In the genomic region with DNA sequence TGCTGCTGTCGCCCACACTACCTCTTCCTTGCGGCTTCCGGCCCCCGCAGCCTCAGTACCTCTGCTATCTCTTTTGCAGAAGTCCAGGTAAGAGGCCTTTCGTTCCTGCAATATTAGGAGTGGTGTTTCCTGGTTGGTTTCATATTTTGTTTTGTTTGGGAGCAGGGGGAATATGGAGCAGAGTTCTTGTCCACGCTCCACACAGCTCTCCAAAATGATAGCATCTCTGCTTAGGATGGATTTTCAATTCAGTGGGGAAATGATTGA, we compare ENCODE assay signal across 8 cellular contexts. TPM values are rescaled to one million over a fixed set of nuclear protein-coding genes. Genes with fewer than 3 reads are reported as not detected.
DNase-seq lines count a peak whose midpoint lies in the region; ATAC-seq and TF ChIP-seq lines count a peak whose summit lies in the region.

No MANE protein-coding gene starts in this region.

- H3K36me3 ChIP-seq in thoracic aorta = peaks cover 31% of the 10 kb centered on the region

- H3K4me1 ChIP-seq in thoracic aorta (ENCODE audit: control insufficient read depth in 1 of 2, low read depth in 2 of 2) = peaks cover 8 to 22% of the 10 kb centered on the region in 2 donors

- intact Hi-C loops in activated CD4-positive, alpha-beta memory T cell treated with anti-CD3 and anti-CD28 coated beads for 36 hours (cut with micrococcal nuclease) = loop anchor here (2.0 to 5.0 kb wide), 4 partner anchors 86 to 195 kb away; partner anchors contain the start of gene RBM23

- POLR2A ChIA-PET in activated CD4-positive, alpha-beta memory T cell treated with anti-CD3 and anti-CD28 coated beads for 36 hours (lab: Charles Lee) = interaction anchor here (0.6 to 3.3 kb wide), 7 partner anchors 8 to 183 kb away, joined by 3 to 17 read pairs (median 6); partner anchors contain the start of gene DAD1

- no peak for DNase-seq in activated T-cell treated with anti-CD3 and anti-CD28 coated beads, Interleukin-2, amount 50 U/mL, for 72 hours
- DNase-seq in activated T-cell treated with anti-CD3 and anti-CD28 coated beads for 4 hours (no peak), immature natural killer cell (no peak), thoracic aorta (ENCODE audit: low spot score) (no peak), NCI-H748 (lab: John Stamatoyannopoulos, UW; ENCODE audit: unreplicated experiment) (no peak), NCI-H1092 (lab: John Stamatoyannopoulos, UW) (no peak)
- DNase-seq in activated CD4-positive, alpha-beta memory T cell treated with anti-CD3 and anti-CD28 coated beads for 36 hours = no peak
- DNase-seq in stimulated activated CD4-positive, alpha-beta T cell treated with anti-CD3 and anti-CD28 coated beads, Interleukin-2, amount 100 ng/mL, for 48 hours = no peak

- H3K4me3 Mint-ChIP-seq in activated T-cell treated with anti-CD3 and anti-CD28 coated beads, Interleukin-2, amount 50 U/mL, for 72 hours = peak overlapping the region; percentile 95 to 98
- H3K4me3 Mint-ChIP-seq in activated CD4-positive, alpha-beta memory T cell treated with anti-CD3 and anti-CD28 coated beads for 36 hours = peak overlapping the region; percentile 94
- peak overlapping the region; percentile 90 to 98 (median 96) for H3K4me3 Mint-ChIP-seq in immature natural killer cell

- TF ChIP-seq CTCF in thoracic aorta (IDR thresholded peaks at IDR 0.05) = no peak

- peaks cover 27 to 42% of the 10 kb centered on the region in 2 donors for H3K36me3 Mint-ChIP-seq in activated T-cell treated with anti-CD3 and anti-CD28 coated beads, Interleukin-2, amount 50 U/mL, for 72 hours (ENCODE audit: insufficient read depth in 2 of 2)
- H3K36me3 Mint-ChIP-seq in activated CD4-positive, alpha-beta memory T cell treated with anti-CD3 and anti-CD28 coated beads for 36 hours = peaks cover 54% of the 10 kb centered on the region
- peaks cover 16 to 34% (median 27%) of the 10 kb centered on the region in 3 donors for H3K36me3 Mint-ChIP-seq in immature natural killer cell

- CTCF ChIA-PET in activated CD4-positive, alpha-beta memory T cell treated with anti-CD3 and anti-CD28 coated beads for 36 hours (lab: Charles Lee) = interaction anchor here (0.6 to 2.8 kb wide), 7 partner anchors 56 to 211 kb away, joined by 3 to 34 read pairs (median 5); no protein-coding TSS in a partner anchor

- H3K27ac Mint-ChIP-seq in activated T-cell treated with anti-CD3 and anti-CD28 coated beads, Interleukin-2, amount 50 U/mL, for 72 hours = peak overlapping the region; percentile 95
- peak overlapping the region; percentile 98 for H3K27ac Mint-ChIP-seq in activated CD4-positive, alpha-beta memory T cell treated with anti-CD3 and anti-CD28 coated beads for 36 hours
- H3K27ac Mint-ChIP-seq in immature natural killer cell = peak overlapping the region; percentile 83 to 99 (median 98)

- H3K4me3 ChIP-seq in thoracic aorta = peak overlapping the region; percentile 86

- peak overlapping the region; percentile 64 to 79 for H3K27ac ChIP-seq in thoracic aorta

- no peaks in the 10 kb centered on the region for H3K27me3 Mint-ChIP-seq in activated T-cell treated with anti-CD3 and anti-CD28 coated beads, Interleukin-2, amount 50 U/mL, for 72 hours (ENCODE audit: low read depth)
- H3K27me3 Mint-ChIP-seq in activated CD4-positive, alpha-beta memory T cell treated with anti-CD3 and anti-CD28 coated beads for 36 hours = peaks cover 2% of the 10 kb centered on the region
- peaks cover 2 to 9% (median 8%) of the 10 kb centered on the region in 3 donors for H3K27me3 Mint-ChIP-seq in immature natural killer cell (ENCODE audit: low read depth in 3 of 3)

- no peaks in the 10 kb centered on the region for H3K9me3 ChIP-seq in thoracic aorta

- peaks cover 45% of the 10 kb centered on the region for H3K4me1 Mint-ChIP-seq in activated T-cell treated with anti-CD3 and anti-CD28 coated beads, Interleukin-2, amount 50 U/mL, for 72 hours (ENCODE audit: low read depth)
- H3K4me1 Mint-ChIP-seq in activated CD4-positive, alpha-beta memory T cell treated with anti-CD3 and anti-CD28 coated beads for 36 hours (ENCODE audit: low read depth) = peaks cover 34% of the 10 kb centered on the region
- H3K4me1 Mint-ChIP-seq in immature natural killer cell = peaks cover 31 to 47% of the 10 kb centered on the region in 2 donors

- no peaks in the 10 kb centered on the region for H3K27me3 ChIP-seq in thoracic aorta (replicated peaks; ENCODE audit: insufficient read depth)

- H3K9me3 Mint-ChIP-seq in activated T-cell treated with anti-CD3 and anti-CD28 coated beads, Interleukin-2, amount 50 U/mL, for 72 hours = peaks cover 2% of the 10 kb centered on the region in 2 donors
- peaks cover 4% of the 10 kb centered on the region for H3K9me3 Mint-ChIP-seq in activated CD4-positive, alpha-beta memory T cell treated with anti-CD3 and anti-CD28 coated beads for 36 hours
- no peaks in the 10 kb centered on the region for H3K9me3 Mint-ChIP-seq in immature natural killer cell

- ATAC-seq in activated T-cell treated with anti-CD3 and anti-CD28 coated beads, Interleukin-2, amount 50 U/mL, for 72 hours (replicated peaks in 1 of 2) = no peak
- no peak for ATAC-seq in thoracic aorta (ENCODE audit: insufficient number of reproducible peaks, low FRiP score, low read depth)

RNA-seq across cellular contexts. Expression of gene OXA1L, which starts 0.8 kb away (rescaled TPM):
- 100 to 1,000 TPM; 135 to 136 TPM for total RNA-seq in activated T-cell treated with anti-CD3 and anti-CD28 coated beads, Interleukin-2, amount 50 U/mL, for 72 hours
- 100 to 1,000 TPM; 131 to 136 TPM for total RNA-seq in activated CD4-positive, alpha-beta memory T cell treated with anti-CD3 and anti-CD28 coated beads for 36 hours
- 10 to 100 TPM; 27.9 to 48.5 (median 44.0) TPM for polyA plus RNA-seq in immature natural killer cell
- 10 to 100 TPM; 72.2 to 72.6 TPM for total RNA-seq in thoracic aorta

RNA-seq across cellular contexts. Expression of gene SLC7A7, which starts 48.0 kb away (rescaled TPM):
- 1 to 10 TPM in 1 of 2 donors, under 1 TPM in 1; 0.21 to 1.5 TPM for total RNA-seq in activated T-cell treated with anti-CD3 and anti-CD28 coated beads, Interleukin-2, amount 50 U/mL, for 72 hours
- under 1 TPM; 0.10 to 0.34 TPM for total RNA-seq in activated CD4-positive, alpha-beta memory T cell treated with anti-CD3 and anti-CD28 coated beads for 36 hours
- 1 to 10 TPM in 2 of 3 donors, under 1 TPM in 1; 0.67 to 5.8 (median 1.1) TPM for polyA plus RNA-seq in immature natural killer cell
- total RNA-seq in thoracic aorta = 10 to 100 TPM; 34.4 to 38.5 TPM

Comparison
In these comparisons a context has a peak if more than half of its experiments do, and no peak if none do; other contexts are left out.
1. RNA of gene SLC7A7, which starts 48.0 kb away (total RNA-seq): 34.4 to 38.5 TPM in thoracic aorta; 0.21 to 1.5 TPM in activated T-cell treated with anti-CD3 and anti-CD28 coated beads, Interleukin-2, amount 50 U/mL, for 72 hours and 0.10 to 0.34 TPM in activated CD4-positive, alpha-beta memory T cell treated with anti-CD3 and anti-CD28 coated beads for 36 hours; every median in the first group is over 10 times any median in the second.
2. Peak in every context shown above with its lines, with median percentiles within 50 percentile points of each other: H3K27ac Mint-ChIP-seq and H3K4me3 Mint-ChIP-seq.